ENCODE assay signal across 4 cellular contexts in genomic region chr14:31813724-31814490, GRCh38.
DNase-seq lines count a peak whose midpoint lies in the region; ATAC-seq, FAIRE-seq and TF ChIP-seq lines count a peak whose summit lies in the region.
"Not testable (repeated sequence)": the region's sequence is repeated elsewhere in the genome, so short reads cannot be mapped to it uniquely, and the experiment has no call there.

No MANE protein-coding gene starts in this region.

- H3K79me2 ChIP-seq in K562 (ENCODE audit: control insufficient read depth, insufficient read depth, low read length); HepG2 (ENCODE audit: insufficient read depth, low read length): not testable (repeated sequence)

- not testable (repeated sequence) for H3K27me3 Mint-ChIP-seq in type B pancreatic cell

- not testable (repeated sequence) for TF ChIP-seq RAD21 in K562 (CRISPR knock-in tag; conservative IDR thresholded peaks at IDR 0.05 in 1 of 2, IDR thresholded peaks at IDR 0.05 in 1 of 2); HepG2 (CRISPR knock-in tag; IDR thresholded peaks at IDR 0.05)

- in situ Hi-C loops in K562 (cut with MboI); HepG2 (cut with HindIII; ENCODE audit: extremely low pct_ligation_motif_present, low pct_unique_long_range_greater_than_20kb): not testable (repeated sequence)

- peaks cover 20% of the 10 kb centered on the region for H3K36me3 Mint-ChIP-seq in type B pancreatic cell

- not testable (repeated sequence) for H3K4me1 ChIP-seq in HEK293 (ENCODE audit: control insufficient read depth, insufficient read depth, low read length); K562 (replicated peaks in 1 of 2; ENCODE audit: control insufficient read depth in 2 of 2, insufficient read depth in 2 of 2, low read length in 2 of 2); HepG2 (ENCODE audit: insufficient read depth, low read length)

- not testable (repeated sequence) for H4K20me1 ChIP-seq in K562 (replicated peaks; ENCODE audit: control insufficient read depth, insufficient read depth, low read length); HepG2 (ENCODE audit: insufficient read depth, low read length)

- WGBS in K562 (ENCODE audit: insufficient coverage, low coverage, missing lambda C conversion rate), result 8% methylated on average over 2 of the region's 2 CpGs
- WGBS in HepG2 (ENCODE audit: low lambda C conversion rate), result 65% methylated on average over 2 of the region's 2 CpGs

- not testable (repeated sequence) for H3K27ac ChIP-seq in HEK293 (ENCODE audit: extremely low read depth, low read depth, low read length); K562 (ENCODE audit: extremely low read depth, low read depth, low read length); HepG2 (ENCODE audit: extremely low read length, insufficient read depth, low read length)

- TF ChIP-seq CTCF in HEK293 (tag by site-specific recombination; IDR thresholded peaks at IDR 0.05); K562 (IDR thresholded peaks at IDR 0.05 in 2 of 3, conservative IDR thresholded peaks at IDR 0.05 in 1 of 3; ENCODE audit: insufficient read depth in 2 of 3, low read depth in 1 of 3, low read length in 3 of 3); HepG2 (CRISPR knock-in tag; IDR thresholded peaks at IDR 0.05); type B pancreatic cell (conservative IDR thresholded peaks at IDR 0.05): not testable (repeated sequence)

- not testable (repeated sequence) for H3K9me1 ChIP-seq in K562 (ENCODE audit: control insufficient read depth, insufficient read depth, low read length)

- intact Hi-C loops in K562 (cut with micrococcal nuclease); HepG2 (cut with micrococcal nuclease; ENCODE audit: unreplicated experiment): not testable (repeated sequence)

- not testable (repeated sequence) for H3K4me2 ChIP-seq in K562 (ENCODE audit: insufficient read depth, low read length); HepG2 (ENCODE audit: low read depth, low read length)

- H3K9me3 ChIP-seq in HEK293 (ENCODE audit: control insufficient read depth, insufficient read depth, low read depth, low read length); K562 (replicated peaks; ENCODE audit: control insufficient read depth, insufficient read depth, low read depth, low read length); HepG2 (ENCODE audit: low read length): not testable (repeated sequence)

- POLR2A ChIA-PET in HEK293 (lab: Yijun Ruan, JAX); K562 (lab: Yijun Ruan, JAX); HepG2 (lab: Yijun Ruan, JAX): not testable (repeated sequence)

- not testable (repeated sequence) for FAIRE-seq in K562 (lab: Jason Lieb, UNC); HepG2 (lab: Jason Lieb, UNC)

- TF ChIP-seq EP300 in K562 (IDR thresholded peaks at IDR 0.05; ENCODE audit: low read length); HepG2 (IDR thresholded peaks at IDR 0.05; ENCODE audit: low read depth in 2 of 2, low read length in 2 of 2); HepG2 (CRISPR knock-in tag; IDR thresholded peaks at IDR 0.05; ENCODE audit: borderline replicate concordance): not testable (repeated sequence)

- ATAC-seq in K562, HepG2: not testable (repeated sequence)

- CTCF ChIA-PET in HEK293 (lab: Yijun Ruan, JAX), result interaction anchor here (0.6 kb wide), 1 partner anchor 38 kb away, joined by 3 read pairs; no protein-coding TSS in a partner anchor
- CTCF ChIA-PET in K562 (lab: Yijun Ruan, JAX; ENCODE audit: low intra/inter-chr PET ratio); HepG2 (lab: Yijun Ruan, JAX; ENCODE audit: low intra/inter-chr PET ratio, low total read pairs): not testable (repeated sequence)

- peaks cover 21% of the 10 kb centered on the region for H3K9me3 Mint-ChIP-seq in type B pancreatic cell

- not testable (repeated sequence) for H3K36me3 ChIP-seq in HEK293 (ENCODE audit: control insufficient read depth in 2 of 2, insufficient read depth in 1 of 2, low read length in 2 of 2); K562 (ENCODE audit: control insufficient read depth, insufficient read depth, low read length); HepG2 (replicated peaks in 1 of 2; ENCODE audit: control insufficient read depth in 1 of 2, insufficient read depth in 2 of 2, low read length in 2 of 2)

- H3K27me3 ChIP-seq in K562 (ENCODE audit: control insufficient read depth in 2 of 2, insufficient read depth in 2 of 2, low read length in 2 of 2); HepG2 (ENCODE audit: control insufficient read depth in 1 of 2, insufficient read depth in 2 of 2, low read length in 2 of 2): not testable (repeated sequence)

- TF ChIP-seq POLR2A in K562 (conservative IDR thresholded peaks at IDR 0.05); HepG2 (IDR thresholded peaks at IDR 0.05; ENCODE audit: insufficient read depth in 1 of 2, low read depth in 2 of 2, low read length in 2 of 2): not testable (repeated sequence)

- H3K9ac ChIP-seq in K562 (ENCODE audit: insufficient read depth in 1 of 2, low read depth in 2 of 2, low read length in 2 of 2); HepG2 (ENCODE audit: insufficient read depth, low read depth, low read length): not testable (repeated sequence)

- H3K4me3 Mint-ChIP-seq in type B pancreatic cell, result not testable (repeated sequence)

- BruUV-seq in K562 (replicated peaks; lab: Mats Ljungman, UMichigan); HepG2 (replicated peaks; lab: Mats Ljungman, UMichigan): not testable (repeated sequence)

- not testable (repeated sequence) for DNase-seq in K562 (ENCODE audit: extremely low read depth in 1 of 4, low spot score in 3 of 4); HepG2 (ENCODE audit: low spot score); type B pancreatic cell (ENCODE audit: extremely low spot score, unreplicated experiment)

- not testable (repeated sequence) for H3K4me3 ChIP-seq in HEK293 (ENCODE audit: low read depth, low read length); K562; HepG2 (replicated peaks in 1 of 3; ENCODE audit: insufficient read depth in 1 of 3, low read depth in 2 of 3, low read length in 3 of 3)

- not testable (repeated sequence) for H3K4me1 Mint-ChIP-seq in type B pancreatic cell (ENCODE audit: unreplicated experiment)

- H2AFZ ChIP-seq in K562 (ENCODE audit: low read depth, low read length); HepG2 (ENCODE audit: low read length): not testable (repeated sequence)

- H3K27ac Mint-ChIP-seq in type B pancreatic cell, result peak overlapping the region; percentile 61

TF ChIP-seq in HEK293, 187 proteins besides CTCF, POLR2A, EP300 and RAD21:
- TF ChIP-seq ZNF146 (tag by site-specific recombination; IDR thresholded peaks at IDR 0.05), result 0 out of 2 replicates have a peak, but pooled peaks have one; percentile 31
TF ChIP-seq in HEK293: peak in this region for 1; not testable (repeated sequence) for 186.

TF ChIP-seq in K562, 482 proteins besides CTCF, POLR2A, EP300 and RAD21:
- peak; percentile 54 for TF ChIP-seq ZNF146 (CRISPR knock-in tag; IDR thresholded peaks at IDR 0.05; ENCODE audit: unreplicated experiment)
TF ChIP-seq in K562: peak in this region for 1; not testable (repeated sequence) for 481.

TF ChIP-seq in HepG2, 621 proteins besides CTCF, POLR2A, EP300 and RAD21 (continues in another document):
- 0 out of 2 replicates have a peak, but pooled peaks have one; percentile 34 for TF ChIP-seq LCORL (IDR thresholded peaks at IDR 0.05)
- not testable (repeated sequence) for TF ChIP-seq LCORL (CRISPR knock-in tag; IDR thresholded peaks at IDR 0.05)
- TF ChIP-seq ZNF280D (CRISPR knock-in tag; IDR thresholded peaks at IDR 0.05), result peak; percentile 68; the same call in 1 of the 2 replicates
- 0 out of 2 replicates have a peak, but pooled peaks have one; percentile 68 for TF ChIP-seq NBN (conservative IDR thresholded peaks at IDR 0.05)
